Comparison of ENCODE assay signal across 10 cellular contexts in genomic region chr10:7337431-7338171, GRCh38.
DNase-seq lines count a peak whose midpoint lies in the region; ATAC-seq and TF ChIP-seq lines count a peak whose summit lies in the region.
"Had no signal": no experiment of that assay in that cellular context is flagged by ENCODE, and none has a peak within 500 bp of the region (broad histone marks: within the 10 kb centered on the region; RNA-seq: fewer than 3 reads in every experiment).

No MANE protein-coding gene starts in this region.

- no peaks in the 10 kb centered on the region for H3K79me1 ChIP-seq in trophoblast cell (ENCODE audit: low read length)

- no peak overlapping the region for H3K4me3 ChIP-seq in left lung
- H3K4me3 ChIP-seq in trophoblast cell (ENCODE audit: low read depth, low read length) = no peak overlapping the region

- H3K27ac ChIP-seq in left lung (no peak overlapping the region), trophoblast cell (ENCODE audit: low read depth, low read length) (no peak overlapping the region)

- H2BK12ac ChIP-seq in trophoblast cell (ENCODE audit: low read length) = no peak overlapping the region

- H4K8ac ChIP-seq in trophoblast cell (ENCODE audit: low read depth, low read length) = no peak overlapping the region

- H3K23ac ChIP-seq in trophoblast cell (ENCODE audit: low read length) = no peak overlapping the region

- H2AK5ac ChIP-seq in trophoblast cell (ENCODE audit: low read length) = no peak overlapping the region

- no peak for TF ChIP-seq CTCF in GM13976 (IDR thresholded peaks at IDR 0.05; ENCODE audit: borderline replicate concordance, control extremely low read depth, extremely low read depth, insufficient read depth, missing control alignments)
- TF ChIP-seq CTCF in left lung (IDR thresholded peaks at IDR 0.05) = no peak

- H3K27me3 ChIP-seq in left lung (no peaks in the 10 kb centered on the region), trophoblast cell (ENCODE audit: insufficient read depth, low read length) (no peaks in the 10 kb centered on the region)

- H4K91ac ChIP-seq in trophoblast cell (ENCODE audit: low read depth, low read length) = no peak overlapping the region

- no peaks in the 10 kb centered on the region for H3K79me2 ChIP-seq in trophoblast cell (ENCODE audit: control insufficient read depth, insufficient read depth, low read length, poor library complexity)

- H2AFZ ChIP-seq in trophoblast cell (ENCODE audit: insufficient read depth, low read length, poor library complexity) = no peak overlapping the region

- H3K4me2 ChIP-seq in trophoblast cell (ENCODE audit: low read length) = no peak overlapping the region

- no CpG with 5 or more reads among the region's 7 CpGs for WGBS in trophoblast cell (ENCODE audit: extremely low coverage, insufficient coverage, insufficient read length)

- in situ Hi-C loops in GM13976 (cut with MboI; ENCODE audit: low sequenced_read_pairs, unreplicated experiment) = no loop called here

- no peak overlapping the region for H2BK5ac ChIP-seq in trophoblast cell (ENCODE audit: low read depth, low read length, poor library complexity)

- H3K36me3 ChIP-seq in left lung (no peaks in the 10 kb centered on the region), trophoblast cell (ENCODE audit: control insufficient read depth in 1 of 2, insufficient read depth in 2 of 2, low read length in 2 of 2) (no peaks in the 10 kb centered on the region)

- H3K18ac ChIP-seq in trophoblast cell (ENCODE audit: low read length) = no peak overlapping the region

- peaks cover 0 to 5% of the 10 kb centered on the region in 2 donors for H3K4me1 ChIP-seq in left lung
- H3K4me1 ChIP-seq in trophoblast cell (ENCODE audit: control insufficient read depth in 1 of 2, insufficient read depth in 2 of 2, low read length in 2 of 2) = no peaks in the 10 kb centered on the region

- no peak overlapping the region for H2BK120ac ChIP-seq in trophoblast cell (ENCODE audit: insufficient read depth, low read length, poor library complexity)

- no peak overlapping the region for H3K4ac ChIP-seq in trophoblast cell (ENCODE audit: low read depth, low read length)

- intact Hi-C loops in left lung (cut with DNase I) = no loop called here

- H3K14ac ChIP-seq in trophoblast cell (ENCODE audit: low read length) = no peak overlapping the region

- H3K9me3 ChIP-seq in left lung = no peaks in the 10 kb centered on the region
- H3K9me3 ChIP-seq in trophoblast cell (ENCODE audit: insufficient read depth, low read depth, low read length) = no peaks in the 10 kb centered on the region

- ATAC-seq in GM21360 (IDR thresholded peaks at IDR 0.05; ENCODE audit: unreplicated experiment) = peak; percentile 81
- peak; percentile 85 for ATAC-seq in HG03432 (IDR thresholded peaks at IDR 0.05; ENCODE audit: unreplicated experiment)
- ATAC-seq in left lung = no peak
- ATAC-seq in GM18861 (IDR thresholded peaks at IDR 0.05; ENCODE audit: unreplicated experiment) = no peak

- H4K12ac ChIP-seq in trophoblast cell (ENCODE audit: low read depth, low read length) = no peak overlapping the region

- DNase-seq in GM13976 (ENCODE audit: low spot score) = peak; percentile 60
- DNase-seq in dermis blood vessel endothelial cell = peak; percentile 49
- no peak for DNase-seq in left lung
- DNase-seq in NCI-H1092 treated with DMSO at 0.1 percent for 48 hours (lab: John Stamatoyannopoulos, UW) = no peak
- DNase-seq in trophoblast cell = no peak
- DNase-seq: activated effector memory CD4-positive, alpha-beta T cell treated with Interleukin-2 at 50 U/mL for 16 hours; posterior cingulate gyrus had no signal

- H3K9ac ChIP-seq in trophoblast cell (ENCODE audit: low read length) = no peak overlapping the region

Comparison
In these comparisons a context has a peak if more than half of its experiments do, and no peak if none do; other contexts are left out.
1. DNase-seq: peak in GM13976 (single experiment) and dermis blood vessel endothelial cell (single experiment); none in left lung (0 of 2), NCI-H1092 treated with DMSO at 0.1 percent for 48 hours (single experiment) and trophoblast cell (0 of 2).
2. ATAC-seq: peak in GM21360 (single experiment) and HG03432 (single experiment); none in left lung (single experiment) and GM18861 (single experiment).